Comparison of ENCODE assay signal across 8 cellular contexts in genomic region chr6:13488015-13488895, GRCh38. TPM values are rescaled to one million over a fixed set of nuclear protein-coding genes. Genes with fewer than 3 reads are reported as not detected.
DNase-seq lines count a peak whose midpoint lies in the region; ATAC-seq and TF ChIP-seq lines count a peak whose summit lies in the region.

No MANE protein-coding gene starts in this region.

- no peaks in the 10 kb centered on the region for H3K36me3 ChIP-seq in transverse colon

- ATAC-seq in GM21619 (IDR thresholded peaks at IDR 0.05; ENCODE audit: unreplicated experiment) = peak; percentile 3
- peak; percentile 5 for ATAC-seq in effector memory CD8-positive, alpha-beta T cell (replicated peaks)
- ATAC-seq in GM21447 (IDR thresholded peaks at IDR 0.05; ENCODE audit: unreplicated experiment) = no peak

- H3K4me3 ChIP-seq in transverse colon = peak overlapping the region; percentile 42 to 95 (median 67)

- 15 to 85% methylated on average over 4 to 57 of the region's 57 CpGs for WGBS in transverse colon (ENCODE audit: low coverage in 1 of 2), 2 donors

- peaks cover 37% of the 10 kb centered on the region for H3K4me1 Mint-ChIP-seq in T-helper 2 cell treated with Interferon-gamma antibody and Interleukin-4, amounts not matched to agents 5 μg/mL and 100 μg/mL, for 36 hours (ENCODE audit: low read depth)
- peaks cover 32 to 33% of the 10 kb centered on the region in 2 donors for H3K4me1 Mint-ChIP-seq in effector memory CD8-positive, alpha-beta T cell (ENCODE audit: low read depth in 2 of 2)
- H3K4me1 Mint-ChIP-seq in mesothelial cell of epicardium = peaks cover 17% of the 10 kb centered on the region

- H3K4me3 Mint-ChIP-seq in T-helper 2 cell treated with Interferon-gamma antibody and Interleukin-4, amounts not matched to agents 5 μg/mL and 100 μg/mL, for 36 hours = peak overlapping the region; percentile 82
- H3K4me3 Mint-ChIP-seq in effector memory CD8-positive, alpha-beta T cell = peak overlapping the region; percentile 93 to 95
- H3K4me3 Mint-ChIP-seq in mesothelial cell of epicardium = peak overlapping the region; percentile 73

- TF ChIP-seq EP300 in transverse colon (IDR thresholded peaks at IDR 0.05; ENCODE audit: low read depth) = no peak

- H3K9me3 Mint-ChIP-seq in T-helper 2 cell treated with Interferon-gamma antibody and Interleukin-4, amounts not matched to agents 5 μg/mL and 100 μg/mL, for 36 hours = no peaks in the 10 kb centered on the region
- H3K9me3 Mint-ChIP-seq in effector memory CD8-positive, alpha-beta T cell = no peaks in the 10 kb centered on the region
- H3K9me3 Mint-ChIP-seq in mesothelial cell of epicardium = no peaks in the 10 kb centered on the region

- TF ChIP-seq POLR2A in transverse colon (IDR thresholded peaks at IDR 0.05) = no peak

- H3K27ac ChIP-seq in transverse colon = peak overlapping the region; percentile 87 to 97 (median 96)

- H3K9me3 ChIP-seq in transverse colon = no peaks in the 10 kb centered on the region

- H3K4me1 ChIP-seq in transverse colon = peaks cover 3 to 33% (median 29%) of the 10 kb centered on the region in 4 donors

- H3K27ac Mint-ChIP-seq in T-helper 2 cell treated with Interferon-gamma antibody and Interleukin-4, amounts not matched to agents 5 μg/mL and 100 μg/mL, for 36 hours = peak overlapping the region; percentile 68
- peak overlapping the region; percentile 30 to 33 for H3K27ac Mint-ChIP-seq in effector memory CD8-positive, alpha-beta T cell
- H3K27ac Mint-ChIP-seq in mesothelial cell of epicardium = peak overlapping the region; percentile 44

- in situ Hi-C loops in transverse colon (cut with MboI; ENCODE audit: low pct_ligation_motif_present in 1 of 4, low pct_unique_long_range_greater_than_20kb in 1 of 4, low sequenced_read_pairs in 3 of 4) = no loop called here

- no peaks in the 10 kb centered on the region for H3K36me3 Mint-ChIP-seq in T-helper 2 cell treated with Interferon-gamma antibody and Interleukin-4, amounts not matched to agents 5 μg/mL and 100 μg/mL, for 36 hours (ENCODE audit: low read depth)
- no peaks in the 10 kb centered on the region for H3K36me3 Mint-ChIP-seq in effector memory CD8-positive, alpha-beta T cell (ENCODE audit: insufficient read depth)
- H3K36me3 Mint-ChIP-seq in mesothelial cell of epicardium = no peaks in the 10 kb centered on the region

- intact Hi-C loops in transverse colon (cut with DNase I; ENCODE audit: low total_unique reads) = loop anchor here (5.0 to 10.0 kb wide), 2 partner anchors 77 to 106 kb away; no protein-coding TSS in a partner anchor

- H3K27me3 ChIP-seq in transverse colon = no peaks in the 10 kb centered on the region

- H3K27me3 Mint-ChIP-seq in T-helper 2 cell treated with Interferon-gamma antibody and Interleukin-4, amounts not matched to agents 5 μg/mL and 100 μg/mL, for 36 hours (ENCODE audit: low read depth) = peaks cover 19% of the 10 kb centered on the region
- H3K27me3 Mint-ChIP-seq in effector memory CD8-positive, alpha-beta T cell = peaks cover 0 to 20% of the 10 kb centered on the region in 2 donors
- peaks cover 46% of the 10 kb centered on the region for H3K27me3 Mint-ChIP-seq in mesothelial cell of epicardium (ENCODE audit: low read depth)

- TF ChIP-seq CTCF in mesothelial cell of epicardium (IDR thresholded peaks at IDR 0.05; ENCODE audit: unreplicated experiment) (no peak), transverse colon (IDR thresholded peaks at IDR 0.05) (no peak)

- DNase-seq in AG08396 (ENCODE audit: low spot score) (peak; percentile 67), mesothelial cell of epicardium (ENCODE audit: low spot score in 2 of 2, unreplicated experiment in 2 of 2) (no peak), transverse colon (peak; percentile 59), HuH-7 (ENCODE audit: low spot score) (no peak)
- no peak for DNase-seq in T-helper 2 cell treated with Interferon-gamma antibody and Interleukin-4, amounts not matched to agents 5 μg/mL and 100 μg/mL, for 36 hours (ENCODE audit: low spot score)
- DNase-seq in effector memory CD8-positive, alpha-beta T cell = peak; percentile 12 to 23 (median 14)

RNA-seq across cellular contexts. Expression of gene GFOD1, which starts 0.9 kb away (rescaled TPM):
- total RNA-seq in mesothelial cell of epicardium (3.5 to 4.8 TPM (median 4.0 TPM) in 3 replicates), transverse colon (10 to 100 TPM in 3 of 4 donors, 1 to 10 TPM in 1; 8.4 to 36.7 (median 19.9) TPM)

Comparison
In these comparisons a context has a peak if more than half of its experiments do, and no peak if none do; other contexts are left out.
1. DNase-seq: peak in AG08396 (single experiment), effector memory CD8-positive, alpha-beta T cell (3 of 3) and transverse colon (single experiment); none in T-helper 2 cell treated with Interferon-gamma antibody and Interleukin-4, amounts not matched to agents 5 μg/mL and 100 μg/mL, for 36 hours (single experiment), mesothelial cell of epicardium (0 of 2) and HuH-7 (single experiment).
2. Peak in every context shown above with its lines, with median percentiles within 50 percentile points of each other: H3K27ac Mint-ChIP-seq and H3K4me3 Mint-ChIP-seq.